ENCODE assay signal across 8 cellular contexts in genomic region chr1:118185083-118185899, GRCh38. TPM values are rescaled to one million over a fixed set of nuclear protein-coding genes. Genes with fewer than 3 reads are reported as not detected.
DNase-seq lines count a peak whose midpoint lies in the region; ATAC-seq and TF ChIP-seq lines count a peak whose summit lies in the region.

TSS of gene SPAG17 (minus strand) at chr1:118185228. CDS start at chr1:118185157, 71 bp downstream.

- in situ Hi-C loops in GM13977 (cut with MboI; ENCODE audit: low pct_unique_long_range_greater_than_20kb, low sequenced_read_pairs, unreplicated experiment): no loop called here

- no peak for TF ChIP-seq EP300 in upper lobe of left lung (IDR thresholded peaks at IDR 0.05)

- H3K4me3 Mint-ChIP-seq in endodermal cell: peak within 1 kb of the TSS; percentile 74

- H3K36me3 ChIP-seq in endodermal cell (ENCODE audit: control insufficient read depth, insufficient read depth, low read length): no peaks in the 10 kb centered on the region
- no peaks in the 10 kb centered on the region for H3K36me3 ChIP-seq in upper lobe of left lung

- H3K9ac ChIP-seq in endodermal cell (ENCODE audit: extremely low read depth, low read length, poor library complexity, severe bottlenecking): peak within 1 kb of the TSS; percentile 63

- H3K4me1 Mint-ChIP-seq in endodermal cell: peaks cover 9% of the 10 kb centered on the region

- peak; percentile 81 to 84 for ATAC-seq in upper lobe of left lung (ENCODE audit: low FRiP score in 2 of 2)
- no peak for ATAC-seq in GM19324 (IDR thresholded peaks at IDR 0.05; ENCODE audit: low FRiP score, unreplicated experiment)

- H3K27ac ChIP-seq in endodermal cell (ENCODE audit: low read depth, low read length) (peak within 1 kb of the TSS; percentile 38), upper lobe of left lung (no peak within 1 kb of the TSS)

- H3K4me1 ChIP-seq in endodermal cell (ENCODE audit: control insufficient read depth, insufficient read depth, low read length) (no peaks in the 10 kb centered on the region), upper lobe of left lung (peaks cover 0 to 9% (median 0%) of the 10 kb centered on the region in 4 donors)

- 11 to 14% methylated on average over 10 to 30 of the region's 30 CpGs for WGBS in endodermal cell (ENCODE audit: insufficient coverage in 1 of 2, insufficient read length in 1 of 2), 2 experiments
- 11 to 16% methylated on average over 19 to 30 of the region's 30 CpGs for WGBS in upper lobe of left lung, 2 donors

- no peaks in the 10 kb centered on the region for H3K27me3 ChIP-seq in endodermal cell (ENCODE audit: control insufficient read depth, insufficient read depth, low read length, poor library complexity, severe bottlenecking)
- H3K27me3 ChIP-seq in upper lobe of left lung: no peaks in the 10 kb centered on the region

- H3K9me3 ChIP-seq in endodermal cell (ENCODE audit: control insufficient read depth, low read length) (no peaks in the 10 kb centered on the region), upper lobe of left lung (no peaks in the 10 kb centered on the region)

- no peak for TF ChIP-seq POLR2A in upper lobe of left lung (IDR thresholded peaks at IDR 0.05)

- H3K27ac Mint-ChIP-seq in endodermal cell: peak within 1 kb of the TSS; percentile 90

- H3K4me3 ChIP-seq in endodermal cell (ENCODE audit: low read length) (peak within 1 kb of the TSS; percentile 83), upper lobe of left lung (peak within 1 kb of the TSS in 3 of 4 donors; percentile 23 to 40 (median 40))

- H3K27me3 Mint-ChIP-seq in endodermal cell (ENCODE audit: insufficient read depth): peaks cover under 1% of the 10 kb centered on the region

- H3K9me3 Mint-ChIP-seq in endodermal cell: no peaks in the 10 kb centered on the region

- H3K36me3 Mint-ChIP-seq in endodermal cell (ENCODE audit: low read depth): no peaks in the 10 kb centered on the region

- peak; percentile 32 for DNase-seq in GM13977 (ENCODE audit: low spot score)
- DNase-seq in NCI-H526 treated with DMSO at 0.1 percent for 48 hours (lab: John Stamatoyannopoulos, UW): peak; percentile 23
- DNase-seq in endodermal cell: peak; percentile 98
- peak; percentile 19 for DNase-seq in medulla oblongata (ENCODE audit: extremely low spot score)
- peak; percentile 71 to 76 for DNase-seq in upper lobe of left lung
- DNase-seq in AML-193 (lab: John Stamatoyannopoulos, UW): no peak
- DNase-seq in SHP77 (lab: John Stamatoyannopoulos, UW): no peak

- no peak for TF ChIP-seq CTCF in GM13977 (IDR thresholded peaks at IDR 0.05; ENCODE audit: extremely low read depth, insufficient read depth, missing control alignments)
- peak; percentile 77 for TF ChIP-seq CTCF in endodermal cell (conservative IDR thresholded peaks at IDR 0.05)
- no peak for TF ChIP-seq CTCF in upper lobe of left lung (IDR thresholded peaks at IDR 0.05)

RNA-seq across cellular contexts. Expression of gene SPAG17, which starts in this region (rescaled TPM):
- total RNA-seq in endodermal cell (1 to 10 TPM; 5.0 to 6.3 TPM), upper lobe of left lung (10 to 100 TPM in 4 of 6 donors, 1 to 10 TPM in 1, under 1 TPM in 1; 0.26 to 94.3 (median 11.3) TPM)
- 2.5 TPM for polyA plus RNA-seq in endodermal cell (2013, experiment 1 of 2)
- 1.1 TPM for polyA plus RNA-seq in endodermal cell (2013, experiment 2 of 2)

Comparison
In these comparisons a context has a peak if more than half of its experiments do, and no peak if none do; other contexts are left out.
1. DNase-seq: peak in GM13977 (single experiment), NCI-H526 treated with DMSO at 0.1 percent for 48 hours (single experiment), endodermal cell (single experiment), medulla oblongata (single experiment) and upper lobe of left lung (2 of 2); none in AML-193 (0 of 2) and SHP77 (0 of 2).